25 cellular contexts compared by ENCODE assay signal in genomic region chr1:9245230-9245619, GRCh38. TPM values are rescaled to one million over a fixed set of nuclear protein-coding genes. Genes with fewer than 3 reads are reported as not detected.
A peak's percentile ranks its signal among the peaks of the same experiment; 100 is the strongest.
DNase-seq lines count a peak whose midpoint lies in the region; ATAC-seq, FAIRE-seq and TF ChIP-seq lines count a peak whose summit lies in the region.
"Had no signal": no experiment of that assay in that cellular context is flagged by ENCODE, and none has a peak within 500 bp of the region (broad histone marks: within the 10 kb centered on the region; RNA-seq: fewer than 3 reads in every experiment).

No MANE protein-coding gene starts in this region.

- no peaks in the 10 kb centered on the region for H4K20me1 ChIP-seq in HepG2 (ENCODE audit: insufficient read depth, low read length)

- TF ChIP-seq CTCF in C4-2B (conservative IDR thresholded peaks at IDR 0.05), result no peak
- no peak for TF ChIP-seq CTCF in WERI-Rb-1 (IDR thresholded peaks at IDR 0.05; ENCODE audit: low read depth, low read length)
- no peak for TF ChIP-seq CTCF in HepG2 (CRISPR knock-in tag; IDR thresholded peaks at IDR 0.05)
- no peak for TF ChIP-seq CTCF in spleen (IDR thresholded peaks at IDR 0.05 in 8 of 11, conservative IDR thresholded peaks at IDR 0.05 in 3 of 11)

- H3K27ac ChIP-seq in C4-2B (peak overlapping the region; percentile 84), WERI-Rb-1 (peak overlapping the region; percentile 82), HepG2 (ENCODE audit: extremely low read length, insufficient read depth, low read length) (no peak overlapping the region), spleen (peak overlapping the region in 6 of 8 donors; percentile 17 to 96 (median 83))
- H3K27ac ChIP-seq: GM23248, SK-N-MC, thoracic aorta had no signal

- no peak overlapping the region for H3K9ac ChIP-seq in HepG2 (ENCODE audit: insufficient read depth, low read depth, low read length)
- H3K9ac ChIP-seq: GM23248 had no signal

- no peaks in the 10 kb centered on the region for H3K79me2 ChIP-seq in HepG2 (ENCODE audit: insufficient read depth, low read length)

- ATAC-seq in HepG2, result no peak
- ATAC-seq in GM21423 (IDR thresholded peaks at IDR 0.05; ENCODE audit: unreplicated experiment), result no peak
- ATAC-seq in GM19467 (IDR thresholded peaks at IDR 0.05; ENCODE audit: unreplicated experiment), result no peak
- no peak for ATAC-seq in GM21737 (IDR thresholded peaks at IDR 0.05; ENCODE audit: unreplicated experiment)
- ATAC-seq: T-helper 17 cell had no signal

- H3K36me3 ChIP-seq in WERI-Rb-1 (peaks cover 9% of the 10 kb centered on the region), HepG2 (replicated peaks in 1 of 2; ENCODE audit: control insufficient read depth in 1 of 2, insufficient read depth in 2 of 2, low read length in 2 of 2) (no peaks in the 10 kb centered on the region), spleen (peaks cover 0 to 58% (median 33%) of the 10 kb centered on the region in 6 donors)

- H3K4me3 ChIP-seq in WERI-Rb-1 (ENCODE audit: low read depth, low read length) (no peak overlapping the region), HepG2 (replicated peaks in 1 of 3; ENCODE audit: insufficient read depth in 1 of 3, low read depth in 2 of 3, low read length in 3 of 3) (no peak overlapping the region), spleen (no peak overlapping the region)
- H3K4me3 ChIP-seq: dorsolateral prefrontal cortex, GM23248, mucosa of descending colon, SK-N-MC, smooth muscle cell, thoracic aorta had no signal

- in situ Hi-C loops in HepG2 (cut with HindIII; ENCODE audit: extremely low pct_ligation_motif_present, low pct_unique_long_range_greater_than_20kb), result loop anchor here (5.0 kb wide), 1 partner anchor 133 kb away; no protein-coding TSS in a partner anchor

- intact Hi-C loops in HepG2 (cut with micrococcal nuclease; ENCODE audit: unreplicated experiment), result no loop called here
- intact Hi-C loops in spleen (cut with DNase I; ENCODE audit: low total_unique reads), result no loop called here

- no peak overlapping the region for H3K4me2 ChIP-seq in HepG2 (ENCODE audit: low read depth, low read length)
- H3K4me2 ChIP-seq: smooth muscle cell had no signal

- no peak for TF ChIP-seq RAD21 in HepG2 (CRISPR knock-in tag; IDR thresholded peaks at IDR 0.05)

- no peak for DNase-seq in WERI-Rb-1
- no peak for DNase-seq in HepG2 (ENCODE audit: low spot score)
- no peak for DNase-seq in spleen
- DNase-seq in ureter (ENCODE audit: low spot score), result no peak
- DNase-seq: activated naive CD4-positive, alpha-beta T cell treated with anti-CD3 and anti-CD28 coated beads, Interleukin-2, amount 50 U/mL, for 16 hours; anterior cingulate cortex; central memory CD4-positive, alpha-beta T cell; dorsolateral prefrontal cortex; GM23248; hippocampal formation; immature natural killer cell; IMR-90; NCI-H1105; NCI-H2029 treated with DMSO at 0.1 percent for 48 hours; NCI-H2227 treated with DMSO at 0.1 percent for 48 hours; NCI-H774; T-helper 17 cell had no signal

- H3K27me3 ChIP-seq in WERI-Rb-1 (ENCODE audit: insufficient read depth, low read depth, severe bottlenecking) (no peaks in the 10 kb centered on the region), HepG2 (ENCODE audit: control insufficient read depth in 1 of 2, insufficient read depth in 2 of 2, low read length in 2 of 2) (no peaks in the 10 kb centered on the region), spleen (replicated peaks in 1 of 7) (no peaks in the 10 kb centered on the region)
- H3K27me3 ChIP-seq: dorsolateral prefrontal cortex had no signal

- 100% methylated on average over 2 of the region's 15 CpGs for WGBS in HepG2 (ENCODE audit: low lambda C conversion rate)
- 77 to 97% (median 80%) methylated on average over 14 to 15 of the region's 15 CpGs for WGBS in spleen, 5 donors

- no peak for TF ChIP-seq POLR2A in HepG2 (IDR thresholded peaks at IDR 0.05; ENCODE audit: insufficient read depth in 1 of 2, low read depth in 2 of 2, low read length in 2 of 2)
- TF ChIP-seq POLR2A in spleen (IDR thresholded peaks at IDR 0.05), result no peak

- TF ChIP-seq EP300 in HepG2 (IDR thresholded peaks at IDR 0.05; ENCODE audit: low read depth in 2 of 2, low read length in 2 of 2) (no peak), HepG2 (CRISPR knock-in tag; IDR thresholded peaks at IDR 0.05; ENCODE audit: borderline replicate concordance) (no peak)

- H3K4me1 ChIP-seq in HepG2 (ENCODE audit: insufficient read depth, low read length), result peaks cover 68% of the 10 kb centered on the region
- peaks cover 24 to 90% (median 65%) of the 10 kb centered on the region in 6 donors for H3K4me1 ChIP-seq in spleen

- CTCF ChIA-PET in HepG2 (lab: Yijun Ruan, JAX; ENCODE audit: low intra/inter-chr PET ratio, low total read pairs), result no interaction called here

- POLR2A ChIA-PET in HepG2 (lab: Yijun Ruan, JAX), result interaction anchor here (3.1 kb wide), 1 partner anchor 11 kb away, joined by 37 read pairs; the partner anchor contains the start of gene H6PD

- BruUV-seq in HepG2 (replicated peaks; lab: Mats Ljungman, UMichigan), result no TSS peak

- H3K9me3 ChIP-seq in WERI-Rb-1 (ENCODE audit: severe bottlenecking) (no peaks in the 10 kb centered on the region), HepG2 (ENCODE audit: low read length) (no peaks in the 10 kb centered on the region), spleen (no peaks in the 10 kb centered on the region)
- H3K9me3 ChIP-seq: mucosa of descending colon, thoracic aorta had no signal

- H2AFZ ChIP-seq in HepG2 (ENCODE audit: low read length), result no peak overlapping the region
- H2AFZ ChIP-seq: GM23248 had no signal

- FAIRE-seq in HepG2 (lab: Jason Lieb, UNC), result no peak

TF ChIP-seq in HepG2, 621 proteins besides CTCF, POLR2A, EP300 and RAD21 (continues in another document):
- no peak for TF ChIP-seq ZNF33A (CRISPR knock-in tag; IDR thresholded peaks at IDR 0.05; ENCODE audit: borderline replicate concordance)
- TF ChIP-seq KDM5A (IDR thresholded peaks at IDR 0.05; ENCODE audit: borderline replicate concordance, low read length), result no peak
- TF ChIP-seq ZKSCAN1 (IDR thresholded peaks at IDR 0.05; ENCODE audit: low read length), result no peak
- TF ChIP-seq ZNF790 (CRISPR knock-in tag; IDR thresholded peaks at IDR 0.05; ENCODE audit: borderline replicate concordance), result no peak

RNA-seq across cellular contexts. Expression of gene H6PD, which starts 10.7 kb away (rescaled TPM):
- total RNA-seq in HepG2 (2016; rRNA removed; fragmentation: Illumina TruSeq; extraction: Trizol) (6.3 and 9.3 TPM in 2 replicates), spleen (10 to 100 TPM; 32.1 to 55.3 (median 37.8) TPM), ureter (70.7 TPM)
- total RNA-seq in HepG2 (2016; cell fraction: cytosol; rRNA removed; fragmentation: Illumina TruSeq; extraction: Trizol; ENCODE audit: low read depth), result 0.79 and 0.81 TPM in 2 replicates
- total RNA-seq in HepG2 (2016; cell fraction: insoluble cytoplasmic fraction; rRNA removed; fragmentation: Illumina TruSeq; extraction: Trizol), result 5.4 and 9.4 TPM in 2 replicates
- 2.5 TPM in 2 replicates for total RNA-seq in HepG2 (2016; cell fraction: membrane; rRNA removed; fragmentation: Illumina TruSeq; extraction: Trizol)
- 10.0 and 12.1 TPM in 2 replicates for total RNA-seq in HepG2 (2016; cell fraction: nucleus; rRNA removed; fragmentation: Illumina TruSeq; extraction: Trizol)
- polyA plus RNA-seq in HepG2 (2011; rRNA removed) (14.1 and 21.5 TPM in 2 replicates), spleen (10 to 100 TPM in 1 of 3 donors, 1 to 10 TPM in 2; 4.5 to 13.9 (median 5.5) TPM)
- 13.3 and 14.5 TPM in 2 replicates for polyA plus RNA-seq in HepG2 (2011; cell fraction: cytosol; rRNA removed)
- 26.3 and 26.5 TPM in 2 replicates for polyA plus RNA-seq in HepG2 (2011; cell fraction: nucleus; rRNA removed)
- 10.8 and 11.1 TPM in 2 replicates for polyA plus RNA-seq in HepG2 (2012)
- polyA plus RNA-seq in HepG2 (2016; cell fraction: cytosol; fragmentation: Illumina TruSeq; extraction: Trizol; ENCODE audit: low read depth), result 0.36 TPM in 2 replicates
- 4.2 and 4.6 TPM in 2 replicates for polyA plus RNA-seq in HepG2 (2016; cell fraction: insoluble cytoplasmic fraction; fragmentation: Illumina TruSeq; extraction: Trizol; ENCODE audit: low read depth)
- 0.93 and 0.94 TPM in 2 replicates for polyA plus RNA-seq in HepG2 (2016; cell fraction: membrane; fragmentation: Illumina TruSeq; extraction: Trizol; ENCODE audit: low read depth)
- polyA plus RNA-seq in HepG2 (2016; cell fraction: nucleus; fragmentation: Illumina TruSeq; extraction: Trizol; ENCODE audit: insufficient read depth, low read depth), result 15.4 and 16.8 TPM in 2 replicates
- polyA minus RNA-seq in HepG2 (2011; rRNA and poly(A)+ RNA removed; ENCODE audit: low replicate concordance), result 2.9 and 31.0 TPM in 2 replicates
- polyA minus RNA-seq in HepG2 (2011; cell fraction: cytosol; rRNA and poly(A)+ RNA removed), result 14.3 and 18.7 TPM in 2 replicates
- 7.9 and 11.3 TPM in 2 replicates for polyA minus RNA-seq in HepG2 (2011; cell fraction: nucleus; rRNA and poly(A)+ RNA removed)

RNA-seq across cellular contexts. Expression of gene SPSB1, which starts 47.5 kb away (rescaled TPM):
- total RNA-seq in HepG2 (2016; rRNA removed; fragmentation: Illumina TruSeq; extraction: Trizol) (5.0 and 7.1 TPM in 2 replicates), spleen (1 to 10 TPM; 2.4 to 7.9 (median 5.3) TPM), ureter (15.1 TPM)
- 2.4 and 2.5 TPM in 2 replicates for total RNA-seq in HepG2 (2016; cell fraction: cytosol; rRNA removed; fragmentation: Illumina TruSeq; extraction: Trizol; ENCODE audit: low read depth)
- total RNA-seq in HepG2 (2016; cell fraction: insoluble cytoplasmic fraction; rRNA removed; fragmentation: Illumina TruSeq; extraction: Trizol), result 5.2 and 5.8 TPM in 2 replicates
- total RNA-seq in HepG2 (2016; cell fraction: membrane; rRNA removed; fragmentation: Illumina TruSeq; extraction: Trizol), result 4.4 and 5.9 TPM in 2 replicates
- total RNA-seq in HepG2 (2016; cell fraction: nucleus; rRNA removed; fragmentation: Illumina TruSeq; extraction: Trizol), result 4.3 and 4.4 TPM in 2 replicates
- polyA plus RNA-seq in HepG2 (2011; rRNA removed) (8.0 and 10.9 TPM in 2 replicates), spleen (1 to 10 TPM; 1.3 to 3.4 (median 2.7) TPM)
- 8.1 and 8.5 TPM in 2 replicates for polyA plus RNA-seq in HepG2 (2011; cell fraction: cytosol; rRNA removed)
- polyA plus RNA-seq in HepG2 (2011; cell fraction: nucleus; rRNA removed), result 5.1 TPM in 2 replicates
- 4.0 and 7.7 TPM in 2 replicates for polyA plus RNA-seq in HepG2 (2012)
- polyA plus RNA-seq in HepG2 (2016; cell fraction: cytosol; fragmentation: Illumina TruSeq; extraction: Trizol; ENCODE audit: low read depth), result 1.9 and 2.2 TPM in 2 replicates
- 7.3 and 7.8 TPM in 2 replicates for polyA plus RNA-seq in HepG2 (2016; cell fraction: insoluble cytoplasmic fraction; fragmentation: Illumina TruSeq; extraction: Trizol; ENCODE audit: low read depth)
- 3.9 and 4.2 TPM in 2 replicates for polyA plus RNA-seq in HepG2 (2016; cell fraction: membrane; fragmentation: Illumina TruSeq; extraction: Trizol; ENCODE audit: low read depth)
- polyA plus RNA-seq in HepG2 (2016; cell fraction: nucleus; fragmentation: Illumina TruSeq; extraction: Trizol; ENCODE audit: insufficient read depth, low read depth), result 3.9 and 4.4 TPM in 2 replicates
- 9.2 and 17.1 TPM in 2 replicates for polyA minus RNA-seq in HepG2 (2011; rRNA and poly(A)+ RNA removed; ENCODE audit: low replicate concordance)
- polyA minus RNA-seq in HepG2 (2011; cell fraction: cytosol; rRNA and poly(A)+ RNA removed), result 3.6 and 6.4 TPM in 2 replicates
- 3.1 and 4.2 TPM in 2 replicates for polyA minus RNA-seq in HepG2 (2011; cell fraction: nucleus; rRNA and poly(A)+ RNA removed)
